ENCODE assay signal across 29 cellular contexts in the genomic region with DNA sequence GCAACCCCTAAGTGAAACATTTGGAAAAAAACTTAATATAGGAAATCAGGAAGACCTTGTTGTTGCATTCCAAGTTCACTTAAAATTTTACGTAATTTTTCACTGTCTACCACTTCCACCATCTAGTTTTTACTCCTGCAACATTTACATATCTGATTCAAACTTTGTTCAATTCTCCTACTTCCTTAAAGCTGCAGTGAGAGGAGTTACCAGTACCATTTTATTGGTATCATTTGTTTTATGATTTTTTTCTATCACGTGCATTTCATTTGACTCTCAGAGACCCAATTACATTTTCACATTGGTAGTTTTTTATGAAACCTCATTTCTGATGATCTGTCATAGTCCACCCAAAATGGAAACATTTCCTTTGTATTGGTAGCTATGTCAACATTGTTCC.
"Had no signal": no experiment of that assay in that cellular context is flagged by ENCODE, and none has a peak within 500 bp of the region (broad histone marks: within the 10 kb centered on the region; RNA-seq: fewer than 3 reads in every experiment).

No MANE protein-coding gene starts in this region.

- ATAC-seq: activated naive CD4-positive, alpha-beta T cell treated with anti-CD3 and anti-CD28 coated beads, Interleukin-2, amount 50 U/mL, for 72 hours; activated naive CD8-positive, alpha-beta T cell treated with anti-CD3 and anti-CD28 coated beads, Interleukin-2, amount 50 U/mL, for 24 hours; activated T-cell treated with anti-CD3 and anti-CD28 coated beads, Interleukin-2, amount 50 U/mL, for 4 hours; activated T-cell treated with anti-CD3 and anti-CD28 coated beads, Interleukin-2, amount 50 U/mL, for 72 hours; activated T-helper 17 cell treated with anti-CD3 and anti-CD28 coated beads, Interleukin-2, amount 50 U/mL, for 72 hours; body of pancreas had no signal

- DNase-seq: activated effector memory CD4-positive, alpha-beta T cell treated with anti-CD3 and anti-CD28 coated beads, Interleukin-2, amount 50 U/mL, for 16 hours; activated effector memory CD4-positive, alpha-beta T cell treated with Interleukin-2 at 50 U/mL for 16 hours; activated gamma-delta T cell; activated gamma-delta T cell treated with Interleukin-2 at 50 U/mL for 16 hours; activated naive CD4-positive, alpha-beta T cell; activated naive CD4-positive, alpha-beta T cell treated with anti-CD3 and anti-CD28 coated beads for 36 hours; activated naive CD4-positive, alpha-beta T cell treated with anti-CD3 and anti-CD28 coated beads, Interleukin-2, amount 10 ng/mL, durations not matched to agents 7 days and 5 days; activated naive CD4-positive, alpha-beta T cell treated with anti-CD3 and anti-CD28 coated beads, Interleukin-2, amount 50 U/mL, for 16 hours; activated naive CD4-positive, alpha-beta T cell treated with Interleukin-2 at 50 U/mL for 16 hours; activated naive CD8-positive, alpha-beta T cell treated with anti-CD3 and anti-CD28 coated beads for 36 hours; activated naive CD8-positive, alpha-beta T cell treated with anti-CD3 and anti-CD28 coated beads, Interleukin-2, amount 10 ng/mL, durations not matched to agents 7 days and 5 days; activated naive CD8-positive, alpha-beta T cell treated with anti-CD3 and anti-CD28 coated beads, Interleukin-2, amount 50 U/mL, for 24 hours; activated T-cell treated with anti-CD3 and anti-CD28 coated beads, Interleukin-2, amount 50 U/mL, for 1 hour; activated T-cell treated with anti-CD3 and anti-CD28 coated beads, Interleukin-2, amount 50 U/mL, for 24 hours; activated T-cell treated with anti-CD3 and anti-CD28 coated beads, Interleukin-2, amount 50 U/mL, for 4 hours; activated T-cell treated with anti-CD3 and anti-CD28 coated beads, Interleukin-2, amount 50 U/mL, for 48 hours; activated T-cell treated with anti-CD3 and anti-CD28 coated beads, Interleukin-2, amount 50 U/mL, for 72 hours; adrenal gland; amniotic stem cell; amygdala; anterior cingulate cortex; aorta; body of pancreas; brain microvascular endothelial cell; caudate nucleus; central memory CD4-positive, alpha-beta T cell; cerebellar nuclear complex had no signal
